ENCODE assay signal across 8 cellular contexts in genomic region chr12:48105867-48106563, GRCh38. TPM values are rescaled to one million over a fixed set of nuclear protein-coding genes. Genes with fewer than 3 reads are reported as not detected.
DNase-seq lines count a peak whose midpoint lies in the region; ATAC-seq and TF ChIP-seq lines count a peak whose summit lies in the region.

SENP1 (minus strand) TSS chr12:48106079; CDS start chr12:48101472, 4,607 bp downstream.

- intact Hi-C loops in Panc1 (cut with micrococcal nuclease; ENCODE audit: unreplicated experiment), result loop anchor here (10.0 kb wide), 1 partner anchor 49 kb away; the partner anchor contains the start of gene ASB8

- peak within 1 kb of the TSS; percentile 87 for H3K4me3 Mint-ChIP-seq in activated T-cell treated with anti-CD3 and anti-CD28 coated beads, Interleukin-2, amount 50 U/mL, for 4 hours

- peak; percentile 64 for ATAC-seq in GM21717 (IDR thresholded peaks at IDR 0.05; ENCODE audit: unreplicated experiment)
- ATAC-seq in Panc1, result peak; percentile 95
- peak; percentile 88 for ATAC-seq in activated T-cell treated with anti-CD3 and anti-CD28 coated beads, Interleukin-2, amount 50 U/mL, for 4 hours

- H3K36me3 ChIP-seq in Panc1 (ENCODE audit: control insufficient read depth, insufficient read depth, low read length) (peaks cover 8% of the 10 kb centered on the region; the same call in 1 of the 2 replicates), esophagus (ENCODE audit: control insufficient read depth in 2 of 2, insufficient read depth in 2 of 2, low read length in 1 of 2) (no peaks in the 10 kb centered on the region), muscle layer of colon (ENCODE audit: insufficient read depth, low read length) (no peaks in the 10 kb centered on the region)

- peaks cover 20% of the 10 kb centered on the region for H3K4me1 ChIP-seq in Panc1 (ENCODE audit: control insufficient read depth, insufficient read depth, low read length)
- no peaks in the 10 kb centered on the region for H3K4me1 ChIP-seq in esophagus (ENCODE audit: control insufficient read depth in 2 of 2, insufficient read depth in 2 of 2, low read length in 1 of 2)
- H3K4me1 ChIP-seq in muscle layer of colon (ENCODE audit: insufficient read depth, low read length), result peaks cover 18% of the 10 kb centered on the region

- POLR2A ChIA-PET in Panc1 (lab: Charles Lee), result interaction anchor here (0.6 kb wide), 1 partner anchor 914 kb away, joined by 4 read pairs; no protein-coding TSS in a partner anchor

- H3K9me3 ChIP-seq in Panc1 (ENCODE audit: control insufficient read depth, insufficient read depth, low read depth, low read length), result no peaks in the 10 kb centered on the region
- H3K9me3 ChIP-seq in esophagus (ENCODE audit: control insufficient read depth in 2 of 2, insufficient read depth in 1 of 2, low read depth in 1 of 2, low read length in 1 of 2), result no peaks in the 10 kb centered on the region
- H3K9me3 ChIP-seq in muscle layer of colon (ENCODE audit: low read length), result no peaks in the 10 kb centered on the region

- peak within 1 kb of the TSS; percentile 94 to 100 for H3K4me3 ChIP-seq in Panc1 (ENCODE audit: low read depth in 2 of 2, low read length in 2 of 2)
- H3K4me3 ChIP-seq in esophagus (ENCODE audit: low read depth in 1 of 2, low read length in 2 of 2), result peak within 1 kb of the TSS; percentile 76 to 97
- H3K4me3 ChIP-seq in muscle layer of colon (ENCODE audit: low read depth in 1 of 2, low read length in 2 of 2), result peak within 1 kb of the TSS; percentile 91 to 98

- no peaks in the 10 kb centered on the region for H3K9me3 Mint-ChIP-seq in activated T-cell treated with anti-CD3 and anti-CD28 coated beads, Interleukin-2, amount 50 U/mL, for 4 hours

- no TSS peak for BruUV-seq in Panc1 (replicated peaks; lab: Mats Ljungman, UMichigan)

- no peak for TF ChIP-seq CTCF in Panc1 (IDR thresholded peaks at IDR 0.05)

- CTCF ChIA-PET in Panc1 (lab: Charles Lee), result no interaction called here

- H3K27me3 ChIP-seq in Panc1 (ENCODE audit: control insufficient read depth, insufficient read depth, low read length) (no peaks in the 10 kb centered on the region), esophagus (ENCODE audit: control insufficient read depth in 1 of 2, insufficient read depth in 2 of 2, low read length in 2 of 2) (no peaks in the 10 kb centered on the region), muscle layer of colon (ENCODE audit: control insufficient read depth in 1 of 2, insufficient read depth in 2 of 2, low read length in 2 of 2) (no peaks in the 10 kb centered on the region)

- peak within 1 kb of the TSS; percentile 100 for H3K27ac ChIP-seq in Panc1 (ENCODE audit: low read length)
- H3K27ac ChIP-seq in esophagus (ENCODE audit: low read depth in 2 of 2, low read length in 1 of 2), result peak within 1 kb of the TSS; percentile 89 to 96
- peak within 1 kb of the TSS; percentile 90 for H3K27ac ChIP-seq in muscle layer of colon (ENCODE audit: low read depth, low read length)

- H3K36me3 Mint-ChIP-seq in activated T-cell treated with anti-CD3 and anti-CD28 coated beads, Interleukin-2, amount 50 U/mL, for 4 hours (ENCODE audit: insufficient read depth), result no peaks in the 10 kb centered on the region

- H3K4me1 Mint-ChIP-seq in activated T-cell treated with anti-CD3 and anti-CD28 coated beads, Interleukin-2, amount 50 U/mL, for 4 hours (ENCODE audit: low read depth), result peaks cover 48% of the 10 kb centered on the region

- no peaks in the 10 kb centered on the region for H3K27me3 Mint-ChIP-seq in activated T-cell treated with anti-CD3 and anti-CD28 coated beads, Interleukin-2, amount 50 U/mL, for 4 hours (ENCODE audit: low read depth)

- 0 to 1% methylated on average over 48 to 52 of the region's 52 CpGs for WGBS in esophagus, 2 donors

- DNase-seq in DMS153 (lab: John Stamatoyannopoulos, UW) (peak; percentile 73), KBM-7 (peak; percentile 92), Panc1 (ENCODE audit: low read depth, low spot score) (peak; percentile 58)
- DNase-seq in activated T-cell treated with anti-CD3 and anti-CD28 coated beads, Interleukin-2, amount 50 U/mL, for 4 hours, result peak; percentile 84
- DNase-seq in stimulated activated CD8-positive, alpha-beta memory T cell treated with anti-CD3 and anti-CD28 coated beads, Interleukin-7, amount 100 ng/mL, for 24 hours (ENCODE audit: low read depth), result peak; percentile 79

- peak within 1 kb of the TSS; percentile 94 for H3K9ac ChIP-seq in muscle layer of colon (ENCODE audit: low read length)

- in situ Hi-C loops in KBM-7 (cut with MboI; ENCODE audit: low pct_unique_long_range_greater_than_20kb, low sequenced_read_pairs), result no loop called here
- in situ Hi-C loops in Panc1 (cut with HindIII; ENCODE audit: low pct_unique_long_range_greater_than_20kb, low sequenced_read_pairs), result no loop called here

RNA-seq across cellular contexts. Expression of gene SENP1, which starts in this region (rescaled TPM):
- 35.2 TPM for total RNA-seq in Panc1 (2021; ENCODE audit: unreplicated experiment)
- 6.1 TPM for polyA plus RNA-seq in Panc1 (2012; ENCODE audit: insufficient read length)
- 10 to 100 TPM; 44.3 to 54.0 (median 46.5) TPM for total RNA-seq in activated T-cell treated with anti-CD3 and anti-CD28 coated beads, Interleukin-2, amount 50 U/mL, for 4 hours
- polyA plus RNA-seq in esophagus, result 1 to 10 TPM; 2.7 to 3.9 TPM

Comparison
In these comparisons a context has a peak if more than half of its experiments do, and no peak if none do; other contexts are left out.
1. Peak in every context shown above with its lines: DNase-seq, ATAC-seq, H3K4me3 ChIP-seq and H3K27ac ChIP-seq.